1 cellular context compared by ENCODE assay signal in the genomic region with DNA sequence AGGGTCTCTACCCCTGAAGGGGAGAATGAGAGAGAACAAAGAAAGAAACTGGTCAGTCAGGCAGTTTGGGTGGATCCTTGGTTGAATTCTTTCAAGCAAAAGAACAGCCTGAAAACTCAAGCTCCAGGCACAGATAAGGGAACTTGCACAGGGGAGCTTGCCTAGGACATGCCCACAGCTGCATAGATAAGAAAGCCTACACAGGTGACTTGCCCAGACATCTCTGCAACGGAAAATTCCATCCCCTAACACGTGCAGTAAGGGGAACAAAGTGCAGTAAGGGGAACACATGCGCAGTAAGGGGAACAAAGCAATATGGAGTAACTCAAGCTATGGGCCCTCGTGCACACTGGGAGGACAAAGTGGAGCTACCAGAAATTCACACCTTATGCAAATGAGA.
TF ChIP-seq lines count a peak whose summit lies in the region.

No MANE protein-coding gene starts in this region.

TF ChIP-seq in H1, 55 proteins besides CTCF, POLR2A, EP300 and RAD21:
- TF ChIP-seq GABPA (IDR thresholded peaks at IDR 0.05; ENCODE audit: borderline replicate concordance, insufficient read depth, low read length) (no peak), EGR1 (IDR thresholded peaks at IDR 0.05; ENCODE audit: borderline replicate concordance, low read depth, low read length) (no peak), CEBPB (IDR thresholded peaks at IDR 0.05; ENCODE audit: low read depth, low read length) (no peak), MAX (IDR thresholded peaks at IDR 0.05) (no peak), CBX5 (IDR thresholded peaks at IDR 0.05; ENCODE audit: low read depth, low read length) (no peak), MAFK (IDR thresholded peaks at IDR 0.05; ENCODE audit: low read depth, low read length) (no peak), GTF2F1 (IDR thresholded peaks at IDR 0.05; ENCODE audit: borderline replicate concordance, low read depth, low read length) (no peak), SAP30 (IDR thresholded peaks at IDR 0.05; ENCODE audit: insufficient read depth, insufficient replicate concordance, low read length) (no peak), NRF1 (IDR thresholded peaks at IDR 0.05; ENCODE audit: low read depth, low read length) (no peak), CHD1 (IDR thresholded peaks at IDR 0.05; ENCODE audit: low read depth, low read length) (no peak), YY1 (IDR thresholded peaks at IDR 0.05; ENCODE audit: low read depth, low read length) (no peak)
